Comparison of ENCODE assay signal across 1 cellular context in the genomic region with DNA sequence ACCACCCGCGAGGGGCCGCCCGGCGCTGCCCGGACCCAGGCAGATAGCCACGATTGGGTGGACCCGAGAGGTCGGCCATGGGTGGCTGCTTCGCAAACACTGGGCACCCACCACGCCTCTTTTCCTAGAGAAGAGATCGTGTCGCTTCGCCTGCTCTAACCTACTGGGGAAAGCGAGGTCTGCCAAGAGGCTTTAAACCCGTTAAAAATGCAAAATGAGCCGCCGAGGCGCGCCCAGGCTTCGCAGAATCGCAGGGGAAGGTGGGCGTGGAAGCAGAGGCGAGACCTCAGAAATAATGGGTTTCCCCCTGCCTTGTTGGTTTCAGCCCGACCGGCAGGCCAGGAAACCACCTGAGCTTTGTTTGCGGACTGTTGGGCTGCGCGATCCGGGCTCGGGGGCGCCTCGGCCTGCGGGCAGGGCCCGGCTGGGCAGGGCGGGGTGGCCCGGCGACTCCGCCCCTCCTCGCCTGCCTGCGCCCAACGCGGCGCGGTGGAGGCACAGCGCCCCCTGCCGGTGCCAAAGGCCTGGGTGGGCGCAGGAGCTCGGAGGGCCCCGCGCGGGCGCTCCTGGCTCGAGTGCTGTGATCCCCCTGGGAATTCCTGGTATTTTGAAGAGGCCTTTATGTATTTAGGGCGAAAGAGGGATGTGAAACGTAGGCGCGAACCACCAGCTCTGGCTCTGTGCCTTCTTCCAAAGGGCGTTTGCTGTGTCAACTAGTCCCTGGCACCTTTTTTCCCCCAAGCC.
A peak's percentile ranks its signal among the peaks of the same experiment; 100 is the strongest.
TF ChIP-seq lines count a peak whose summit lies in the region.

No MANE protein-coding gene starts in this region.

TF ChIP-seq in SK-N-SH, 30 proteins besides CTCF, POLR2A, EP300 and RAD21 (continued from another document):
- TF ChIP-seq, protein P1, sequence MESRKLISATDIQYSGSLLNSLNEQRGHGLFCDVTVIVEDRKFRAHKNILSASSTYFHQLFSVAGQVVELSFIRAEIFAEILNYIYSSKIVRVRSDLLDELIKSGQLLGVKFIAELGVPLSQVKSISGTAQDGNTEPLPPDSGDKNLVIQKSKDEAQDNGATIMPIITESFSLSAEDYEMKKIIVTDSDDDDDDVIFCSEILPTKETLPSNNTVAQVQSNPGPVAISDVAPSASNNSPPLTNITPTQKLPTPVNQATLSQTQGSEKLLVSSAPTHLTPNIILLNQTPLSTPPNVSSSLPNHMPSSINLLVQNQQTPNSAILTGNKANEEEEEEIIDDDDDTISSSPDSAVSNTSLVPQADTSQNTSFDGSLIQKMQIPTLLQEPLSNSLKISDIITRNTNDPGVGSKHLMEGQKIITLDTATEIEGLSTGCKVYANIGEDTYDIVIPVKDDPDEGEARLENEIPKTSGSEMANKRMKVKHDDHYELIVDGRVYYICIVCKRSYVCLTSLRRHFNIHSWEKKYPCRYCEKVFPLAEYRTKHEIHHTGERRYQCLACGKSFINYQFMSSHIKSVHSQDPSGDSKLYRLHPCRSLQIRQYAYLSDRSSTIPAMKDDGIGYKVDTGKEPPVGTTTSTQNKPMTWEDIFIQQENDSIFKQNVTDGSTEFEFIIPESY (IDR thresholded peaks at IDR 0.05; ENCODE audit: borderline replicate concordance, low read depth), result no peak
- TF ChIP-seq REST (IDR thresholded peaks at IDR 0.05; ENCODE audit: low read depth, low read length) (peak; percentile 60; the same call in 1 of the 2 replicates), ELF1 (IDR thresholded peaks at IDR 0.05) (no peak), NFIC (IDR thresholded peaks at IDR 0.05; ENCODE audit: borderline replicate concordance) (peak; percentile 51), TCF12 (IDR thresholded peaks at IDR 0.05) (peak; percentile 24; the same call in 1 of the 2 replicates), YY1 (IDR thresholded peaks at IDR 0.05; ENCODE audit: low read depth) (no peak), RFX5 (IDR thresholded peaks at IDR 0.05; ENCODE audit: low read length) (no peak), SIN3A (IDR thresholded peaks at IDR 0.05; ENCODE audit: borderline replicate concordance, low read depth, low read length) (peak; percentile 79; the same call in 1 of the 2 replicates)
TF ChIP-seq in SK-N-SH: peak in this region for 15.
